In the genomic region with DNA sequence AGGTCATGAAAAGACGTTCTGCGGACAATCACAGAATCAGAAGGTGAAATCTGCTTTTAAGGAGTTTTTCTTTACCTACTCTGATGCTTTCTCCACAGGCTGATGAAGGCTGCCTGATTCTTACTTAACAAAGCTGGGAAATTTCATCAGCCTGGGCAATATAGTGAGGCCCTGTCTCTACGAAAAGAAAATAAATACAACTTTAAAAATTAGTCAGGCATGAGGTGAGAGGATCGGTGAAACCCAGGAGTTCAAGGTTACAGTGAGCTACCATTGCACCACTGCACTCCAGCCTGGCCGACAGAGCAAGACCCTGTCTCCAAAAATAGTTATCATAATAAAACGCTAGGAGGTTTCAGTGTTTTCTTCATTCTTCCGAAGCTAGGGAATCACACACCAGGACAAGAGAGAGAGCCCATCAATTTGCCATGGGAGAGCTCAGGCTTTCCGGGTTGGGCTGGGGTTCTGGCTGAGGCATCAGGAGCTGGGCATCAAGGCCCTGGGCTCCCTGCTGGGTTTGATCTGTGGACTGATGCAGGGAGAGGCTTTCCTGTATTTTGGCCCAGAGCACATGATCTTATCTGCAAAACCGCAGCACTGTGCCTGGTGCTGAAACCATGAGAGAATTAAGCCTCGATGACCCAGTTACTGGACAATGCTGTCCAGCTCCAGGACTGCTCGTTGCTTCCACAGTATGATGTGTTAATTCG, we compare ENCODE assay signal across 1 cellular context.
TF ChIP-seq lines count a peak whose summit lies in the region.

No MANE protein-coding gene starts in this region.

TF ChIP-seq in K562, 482 proteins besides CTCF, POLR2A, EP300 and RAD21 (continued from another document):
- TF ChIP-seq, protein P1, sequence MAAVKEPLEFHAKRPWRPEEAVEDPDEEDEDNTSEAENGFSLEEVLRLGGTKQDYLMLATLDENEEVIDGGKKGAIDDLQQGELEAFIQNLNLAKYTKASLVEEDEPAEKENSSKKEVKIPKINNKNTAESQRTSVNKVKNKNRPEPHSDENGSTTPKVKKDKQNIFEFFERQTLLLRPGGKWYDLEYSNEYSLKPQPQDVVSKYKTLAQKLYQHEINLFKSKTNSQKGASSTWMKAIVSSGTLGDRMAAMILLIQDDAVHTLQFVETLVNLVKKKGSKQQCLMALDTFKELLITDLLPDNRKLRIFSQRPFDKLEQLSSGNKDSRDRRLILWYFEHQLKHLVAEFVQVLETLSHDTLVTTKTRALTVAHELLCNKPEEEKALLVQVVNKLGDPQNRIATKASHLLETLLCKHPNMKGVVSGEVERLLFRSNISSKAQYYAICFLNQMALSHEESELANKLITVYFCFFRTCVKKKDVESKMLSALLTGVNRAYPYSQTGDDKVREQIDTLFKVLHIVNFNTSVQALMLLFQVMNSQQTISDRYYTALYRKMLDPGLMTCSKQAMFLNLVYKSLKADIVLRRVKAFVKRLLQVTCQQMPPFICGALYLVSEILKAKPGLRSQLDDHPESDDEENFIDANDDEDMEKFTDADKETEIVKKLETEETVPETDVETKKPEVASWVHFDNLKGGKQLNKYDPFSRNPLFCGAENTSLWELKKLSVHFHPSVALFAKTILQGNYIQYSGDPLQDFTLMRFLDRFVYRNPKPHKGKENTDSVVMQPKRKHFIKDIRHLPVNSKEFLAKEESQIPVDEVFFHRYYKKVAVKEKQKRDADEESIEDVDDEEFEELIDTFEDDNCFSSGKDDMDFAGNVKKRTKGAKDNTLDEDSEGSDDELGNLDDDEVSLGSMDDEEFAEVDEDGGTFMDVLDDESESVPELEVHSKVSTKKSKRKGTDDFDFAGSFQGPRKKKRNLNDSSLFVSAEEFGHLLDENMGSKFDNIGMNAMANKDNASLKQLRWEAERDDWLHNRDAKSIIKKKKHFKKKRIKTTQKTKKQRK (IDR thresholded peaks at IDR 0.05; ENCODE audit: borderline replicate concordance, low read depth, low read length) = no peak
- no peak for TF ChIP-seq CBX2 (IDR thresholded peaks at IDR 0.05; ENCODE audit: insufficient read depth, low read length, poor library complexity, severe bottlenecking)
- TF ChIP-seq NRF1 (conservative IDR thresholded peaks at IDR 0.05 in 1 of 2, IDR thresholded peaks at IDR 0.05 in 1 of 2) = no peak
- TF ChIP-seq GATAD2A (IDR thresholded peaks at IDR 0.05) = no peak
- TF ChIP-seq POLR2B (IDR thresholded peaks at IDR 0.05; ENCODE audit: low read depth, partially characterized antibody) = no peak
- no peak for TF ChIP-seq HNRNPLL (IDR thresholded peaks at IDR 0.05; ENCODE audit: low read depth, low read length, poor library complexity, severe bottlenecking)
- no peak for TF ChIP-seq HDAC8 (tag; IDR thresholded peaks at IDR 0.05)
- TF ChIP-seq PCBP2 (IDR thresholded peaks at IDR 0.05; ENCODE audit: low read depth, low read length, poor library complexity, severe bottlenecking) = no peak
- TF ChIP-seq, protein P2, sequence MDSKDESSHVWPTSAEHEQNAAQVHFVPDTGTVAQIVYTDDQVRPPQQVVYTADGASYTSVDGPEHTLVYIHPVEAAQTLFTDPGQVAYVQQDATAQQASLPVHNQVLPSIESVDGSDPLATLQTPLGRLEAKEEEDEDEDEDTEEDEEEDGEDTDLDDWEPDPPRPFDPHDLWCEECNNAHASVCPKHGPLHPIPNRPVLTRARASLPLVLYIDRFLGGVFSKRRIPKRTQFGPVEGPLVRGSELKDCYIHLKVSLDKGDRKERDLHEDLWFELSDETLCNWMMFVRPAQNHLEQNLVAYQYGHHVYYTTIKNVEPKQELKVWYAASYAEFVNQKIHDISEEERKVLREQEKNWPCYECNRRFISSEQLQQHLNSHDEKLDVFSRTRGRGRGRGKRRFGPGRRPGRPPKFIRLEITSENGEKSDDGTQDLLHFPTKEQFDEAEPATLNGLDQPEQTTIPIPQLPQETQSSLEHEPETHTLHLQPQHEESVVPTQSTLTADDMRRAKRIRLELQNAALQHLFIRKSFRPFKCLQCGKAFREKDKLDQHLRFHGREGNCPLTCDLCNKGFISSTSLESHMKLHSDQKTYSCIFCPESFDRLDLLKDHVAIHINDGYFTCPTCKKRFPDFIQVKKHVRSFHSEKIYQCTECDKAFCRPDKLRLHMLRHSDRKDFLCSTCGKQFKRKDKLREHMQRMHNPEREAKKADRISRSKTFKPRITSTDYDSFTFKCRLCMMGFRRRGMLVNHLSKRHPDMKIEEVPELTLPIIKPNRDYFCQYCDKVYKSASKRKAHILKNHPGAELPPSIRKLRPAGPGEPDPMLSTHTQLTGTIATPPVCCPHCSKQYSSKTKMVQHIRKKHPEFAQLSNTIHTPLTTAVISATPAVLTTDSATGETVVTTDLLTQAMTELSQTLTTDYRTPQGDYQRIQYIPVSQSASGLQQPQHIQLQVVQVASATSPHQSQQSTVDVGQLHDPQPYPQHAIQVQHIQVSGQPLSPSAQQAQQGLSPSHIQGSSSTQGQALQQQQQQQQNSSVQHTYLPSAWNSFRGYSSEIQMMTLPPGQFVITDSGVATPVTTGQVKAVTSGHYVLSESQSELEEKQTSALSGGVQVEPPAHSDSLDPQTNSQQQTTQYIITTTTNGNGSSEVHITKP (IDR thresholded peaks at IDR 0.05; ENCODE audit: partially characterized antibody) = no peak
- TF ChIP-seq L3MBTL2 (IDR thresholded peaks at IDR 0.05) = peak; percentile 39; the same call in 1 of the 2 replicates
- TF ChIP-seq POLR2H (tag; IDR thresholded peaks at IDR 0.05; ENCODE audit: low read depth) = no peak
- no peak for TF ChIP-seq NUFIP1 (IDR thresholded peaks at IDR 0.05; ENCODE audit: partially characterized antibody)
- TF ChIP-seq, protein P3, sequence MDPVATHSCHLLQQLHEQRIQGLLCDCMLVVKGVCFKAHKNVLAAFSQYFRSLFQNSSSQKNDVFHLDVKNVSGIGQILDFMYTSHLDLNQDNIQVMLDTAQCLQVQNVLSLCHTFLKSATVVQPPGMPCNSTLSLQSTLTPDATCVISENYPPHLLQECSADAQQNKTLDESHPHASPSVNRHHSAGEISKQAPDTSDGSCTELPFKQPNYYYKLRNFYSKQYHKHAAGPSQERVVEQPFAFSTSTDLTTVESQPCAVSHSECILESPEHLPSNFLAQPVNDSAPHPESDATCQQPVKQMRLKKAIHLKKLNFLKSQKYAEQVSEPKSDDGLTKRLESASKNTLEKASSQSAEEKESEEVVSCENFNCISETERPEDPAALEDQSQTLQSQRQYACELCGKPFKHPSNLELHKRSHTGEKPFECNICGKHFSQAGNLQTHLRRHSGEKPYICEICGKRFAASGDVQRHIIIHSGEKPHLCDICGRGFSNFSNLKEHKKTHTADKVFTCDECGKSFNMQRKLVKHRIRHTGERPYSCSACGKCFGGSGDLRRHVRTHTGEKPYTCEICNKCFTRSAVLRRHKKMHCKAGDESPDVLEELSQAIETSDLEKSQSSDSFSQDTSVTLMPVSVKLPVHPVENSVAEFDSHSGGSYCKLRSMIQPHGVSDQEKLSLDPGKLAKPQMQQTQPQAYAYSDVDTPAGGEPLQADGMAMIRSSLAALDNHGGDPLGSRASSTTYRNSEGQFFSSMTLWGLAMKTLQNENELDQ (CRISPR knock-in tag; IDR thresholded peaks at IDR 0.05; ENCODE audit: borderline replicate concordance) = no peak
- TF ChIP-seq CXXC5 (CRISPR knock-in tag; IDR thresholded peaks at IDR 0.05) = no peak
- no peak for TF ChIP-seq FOXJ3 (CRISPR knock-in tag; IDR thresholded peaks at IDR 0.05)
- no peak for TF ChIP-seq ZNF184 (CRISPR knock-in tag; IDR thresholded peaks at IDR 0.05)
- TF ChIP-seq ZEB2 (IDR thresholded peaks at IDR 0.05) = no peak
- TF ChIP-seq NCOA1 (IDR thresholded peaks at IDR 0.05; ENCODE audit: low read depth) = no peak
- TF ChIP-seq BCL6 (CRISPR knock-in tag; IDR thresholded peaks at IDR 0.05) = no peak
- TF ChIP-seq CBFB (CRISPR knock-in tag; IDR thresholded peaks at IDR 0.05) = no peak
- TF ChIP-seq IRF2 (CRISPR knock-in tag; IDR thresholded peaks at IDR 0.05) = no peak
- TF ChIP-seq, protein P4, sequence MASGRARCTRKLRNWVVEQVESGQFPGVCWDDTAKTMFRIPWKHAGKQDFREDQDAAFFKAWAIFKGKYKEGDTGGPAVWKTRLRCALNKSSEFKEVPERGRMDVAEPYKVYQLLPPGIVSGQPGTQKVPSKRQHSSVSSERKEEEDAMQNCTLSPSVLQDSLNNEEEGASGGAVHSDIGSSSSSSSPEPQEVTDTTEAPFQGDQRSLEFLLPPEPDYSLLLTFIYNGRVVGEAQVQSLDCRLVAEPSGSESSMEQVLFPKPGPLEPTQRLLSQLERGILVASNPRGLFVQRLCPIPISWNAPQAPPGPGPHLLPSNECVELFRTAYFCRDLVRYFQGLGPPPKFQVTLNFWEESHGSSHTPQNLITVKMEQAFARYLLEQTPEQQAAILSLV (tag; IDR thresholded peaks at IDR 0.05) = 0 out of 2 replicates have a peak, but pooled peaks have one; percentile 42
- TF ChIP-seq PHF8 (IDR thresholded peaks at IDR 0.05; ENCODE audit: borderline replicate concordance, low read length) = no peak
- TF ChIP-seq CTBP1 (IDR thresholded peaks at IDR 0.05; ENCODE audit: borderline replicate concordance) = peak; percentile 67; the same call in 1 of the 2 replicates
- no peak for TF ChIP-seq ZNF324 (CRISPR knock-in tag; IDR thresholded peaks at IDR 0.05)
- peak; percentile 85; the same call in 1 of the 2 replicates for TF ChIP-seq ESRRA (IDR thresholded peaks at IDR 0.05; ENCODE audit: borderline replicate concordance, low read depth)
- TF ChIP-seq NR2F6 (CRISPR knock-in tag; IDR thresholded peaks at IDR 0.05) = no peak
- TF ChIP-seq, protein P5, sequence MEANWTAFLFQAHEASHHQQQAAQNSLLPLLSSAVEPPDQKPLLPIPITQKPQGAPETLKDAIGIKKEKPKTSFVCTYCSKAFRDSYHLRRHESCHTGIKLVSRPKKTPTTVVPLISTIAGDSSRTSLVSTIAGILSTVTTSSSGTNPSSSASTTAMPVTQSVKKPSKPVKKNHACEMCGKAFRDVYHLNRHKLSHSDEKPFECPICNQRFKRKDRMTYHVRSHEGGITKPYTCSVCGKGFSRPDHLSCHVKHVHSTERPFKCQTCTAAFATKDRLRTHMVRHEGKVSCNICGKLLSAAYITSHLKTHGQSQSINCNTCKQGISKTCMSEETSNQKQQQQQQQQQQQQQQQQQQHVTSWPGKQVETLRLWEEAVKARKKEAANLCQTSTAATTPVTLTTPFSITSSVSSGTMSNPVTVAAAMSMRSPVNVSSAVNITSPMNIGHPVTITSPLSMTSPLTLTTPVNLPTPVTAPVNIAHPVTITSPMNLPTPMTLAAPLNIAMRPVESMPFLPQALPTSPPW (CRISPR knock-in tag; IDR thresholded peaks at IDR 0.05) = no peak
- no peak for TF ChIP-seq MCM3 (IDR thresholded peaks at IDR 0.05)
- TF ChIP-seq HNRNPK (IDR thresholded peaks at IDR 0.05; ENCODE audit: low read depth, low read length, poor library complexity, severe bottlenecking) = no peak
TF ChIP-seq in K562: peak in this region for 5.
